In genomic region chr14:50615056-50615455, GRCh38 we compare ENCODE assay signal across 1 cellular context.
TF ChIP-seq lines count a peak whose summit lies in the region.

No MANE protein-coding gene starts in this region.

TF ChIP-seq in WTC11, 78 proteins besides CTCF, POLR2A, EP300 and RAD21 (continued from another document):
- no peak for TF ChIP-seq ZNF532 (CRISPR knock-in tag; IDR thresholded peaks at IDR 0.05; ENCODE audit: borderline replicate concordance)
- TF ChIP-seq TEAD1 (CRISPR knock-in tag; IDR thresholded peaks at IDR 0.05) = no peak
